Comparison of ENCODE assay signal across 19 cellular contexts in genomic region chr4:168882650-168883233, GRCh38.
DNase-seq lines count a peak whose midpoint lies in the region; ATAC-seq and TF ChIP-seq lines count a peak whose summit lies in the region.
"Had no signal": no experiment of that assay in that cellular context is flagged by ENCODE, and none has a peak within 500 bp of the region (broad histone marks: within the 10 kb centered on the region; RNA-seq: fewer than 3 reads in every experiment).

No MANE protein-coding gene starts in this region.

- H3K4me2 ChIP-seq in HCT116 (ENCODE audit: low read length): 0 out of 2 replicates have a peak overlapping the region, but pooled peaks have one; percentile 26
- H3K4me2 ChIP-seq: hepatocyte had no signal

- TF ChIP-seq CTCF in HCT116 (IDR thresholded peaks at IDR 0.05 in 2 of 3, conservative IDR thresholded peaks at IDR 0.05 in 1 of 3; ENCODE audit: borderline replicate concordance in 1 of 3, insufficient read depth in 1 of 3, low read depth in 2 of 3, low read length in 2 of 3) (no peak), fibroblast of pulmonary artery (IDR thresholded peaks at IDR 0.05; ENCODE audit: low read length, missing control alignments) (no peak), gastrocnemius medialis (IDR thresholded peaks at IDR 0.05 in 4 of 5, conservative IDR thresholded peaks at IDR 0.05 in 1 of 5) (no peak), GM10248 (IDR thresholded peaks at IDR 0.05; ENCODE audit: control extremely low read depth, extremely low read depth, low read depth, missing control alignments) (no peak)

- intact Hi-C loops in HCT116 (cut with micrococcal nuclease): no loop called here
- intact Hi-C loops in gastrocnemius medialis (cut with DNase I; ENCODE audit: low total_unique reads): no loop called here

- no TSS peak for BruUV-seq in HCT116 (replicated peaks; lab: Mats Ljungman, UMichigan)

- H3K4me1 ChIP-seq in HCT116 (ENCODE audit: control insufficient read depth in 1 of 2, insufficient read depth in 2 of 2, low read length in 2 of 2): peaks cover 2 to 42% of the 10 kb centered on the region in 2 experiments; a peak in 2 of 4 replicates
- H3K4me1 ChIP-seq in gastrocnemius medialis: peaks cover 51 to 72% of the 10 kb centered on the region in 2 donors

- no peak overlapping the region for H3K9ac ChIP-seq in HCT116 (ENCODE audit: low read length)

- H3K27ac ChIP-seq in HCT116 (ENCODE audit: low read depth, low read length) (no peak overlapping the region), gastrocnemius medialis (peak overlapping the region; percentile 21 to 78 (median 68))
- H3K27ac ChIP-seq: hepatocyte had no signal

- RAD21 ChIA-PET in HCT116 (lab: Charles Lee; ENCODE audit: low non-redundant PET in 1 of 2, low total read pairs in 2 of 2, uncharacterized antibody in 2 of 2, unreplicated experiment in 2 of 2): no interaction called here

- TF ChIP-seq RAD21 in HCT116 (IDR thresholded peaks at IDR 0.05; ENCODE audit: low read depth): no peak

- H2AFZ ChIP-seq in HCT116 (ENCODE audit: low read depth, low read length, poor library complexity, severe bottlenecking): no peak overlapping the region
- H2AFZ ChIP-seq: hepatocyte had no signal

- CTCF ChIA-PET in HCT116 (lab: Charles Lee) (no interaction called here), GM10248 (lab: Yijun Ruan, JAX) (interaction anchor here (0.6 to 2.6 kb wide), 3 partner anchors 10 to 40 kb away, joined by 3 to 9 read pairs (median 3); no protein-coding TSS in a partner anchor)

- POLR2A ChIA-PET in HCT116 (lab: Charles Lee) (interaction anchor here (0.7 kb wide), 1 partner anchor 38 kb away, joined by 3 read pairs; no protein-coding TSS in a partner anchor), GM10248 (lab: Yijun Ruan, JAX) (interaction anchor here (0.7 kb wide), 1 partner anchor 1181 kb away, joined by 3 read pairs; no protein-coding TSS in a partner anchor)

- no peak overlapping the region for H3K4me3 ChIP-seq in HCT116 (replicated peaks in 1 of 2; ENCODE audit: low read depth in 1 of 2, low read length in 2 of 2)
- no peak overlapping the region for H3K4me3 ChIP-seq in fibroblast of pulmonary artery (replicated peaks; ENCODE audit: low read depth, low read length)
- H3K4me3 ChIP-seq in gastrocnemius medialis: no peak overlapping the region
- H3K4me3 ChIP-seq: hepatocyte, Peyer's patch, right lobe of liver had no signal

- in situ Hi-C loops in gastrocnemius medialis (cut with MboI; ENCODE audit: low sequenced_read_pairs in 4 of 4): no loop called here

- peaks cover 39% of the 10 kb centered on the region for H3K79me2 ChIP-seq in HCT116 (ENCODE audit: insufficient read depth, low read length)

- no peaks in the 10 kb centered on the region for H3K9me2 ChIP-seq in HCT116 (ENCODE audit: insufficient read depth)

- TF ChIP-seq POLR2A in HCT116 (IDR thresholded peaks at IDR 0.05; ENCODE audit: borderline replicate concordance, extremely low read depth, insufficient read depth, insufficient read length): no peak
- no peak for TF ChIP-seq POLR2A in gastrocnemius medialis (IDR thresholded peaks at IDR 0.05)

- H4K20me1 ChIP-seq in HCT116 (ENCODE audit: insufficient read depth): no peaks in the 10 kb centered on the region

- ATAC-seq in HCT116 (no peak), gastrocnemius medialis (no peak), HG02610 (IDR thresholded peaks at IDR 0.05; ENCODE audit: unreplicated experiment) (no peak)
- ATAC-seq: activated T-cell treated with anti-CD3 and anti-CD28 coated beads, Interleukin-2, amount 50 U/mL, for 72 hours; left ventricle myocardium superior had no signal

- H3K27me3 ChIP-seq in HCT116 (ENCODE audit: insufficient read depth, low read length): no peaks in the 10 kb centered on the region
- no peaks in the 10 kb centered on the region for H3K27me3 ChIP-seq in gastrocnemius medialis
- H3K27me3 ChIP-seq: hepatocyte, Peyer's patch, right lobe of liver had no signal

- H3K9me3 ChIP-seq in HCT116 (ENCODE audit: control insufficient read depth in 1 of 2, insufficient read depth in 1 of 2, low read depth in 1 of 2, low read length in 2 of 2) (no peaks in the 10 kb centered on the region), gastrocnemius medialis (no peaks in the 10 kb centered on the region)
- H3K9me3 ChIP-seq: Peyer's patch, right lobe of liver had no signal

- H3K36me3 ChIP-seq in HCT116 (ENCODE audit: control insufficient read depth in 1 of 2, insufficient read depth in 2 of 2, low read length in 2 of 2) (peaks cover 7 to 25% of the 10 kb centered on the region in 2 experiments), gastrocnemius medialis (peaks cover 0 to 6% of the 10 kb centered on the region in 2 donors)
- H3K36me3 ChIP-seq: right lobe of liver had no signal

- DNase-seq in HCT116 (ENCODE audit: low read depth, low spot score): no peak
- DNase-seq in amniotic epithelial cell (ENCODE audit: low read depth): peak; percentile 76
- peak; percentile 74 for DNase-seq in fibroblast of pulmonary artery (ENCODE audit: low read depth)
- peak in 1 of 2 donors; percentile 56 for DNase-seq in gastrocnemius medialis
- no peak for DNase-seq in activated CD4-positive, alpha-beta T cell treated with anti-CD3 and anti-CD28 coated beads, Interleukin-2, amount 50 U/mL, for 48 hours
- DNase-seq in GM10248 (ENCODE audit: extremely low spot score): no peak
- DNase-seq in anterior cingulate cortex (lab: John Stamatoyannopoulos, UW): no peak
- DNase-seq: activated CD4-positive, alpha-beta T cell treated with anti-CD3 and anti-CD28 coated beads, Interleukin-2, amount 10 ng/mL, durations not matched to agents 24 days and 14 days; activated T-cell treated with anti-CD3 and anti-CD28 coated beads, Interleukin-2, amount 50 U/mL, for 72 hours; CD4-positive, CD25-positive, alpha-beta regulatory T cell; left ventricle myocardium superior; NCI-H1436; NCI-H524; Peyer's patch; stimulated activated naive CD4-positive, alpha-beta T cell; T-helper 2 cell had no signal

TF ChIP-seq in HCT116, 20 proteins besides CTCF, POLR2A, EP300 and RAD21:
- TF ChIP-seq FOSL1 (IDR thresholded peaks at IDR 0.05; ENCODE audit: low read depth) (no peak), CEBPB (IDR thresholded peaks at IDR 0.05; ENCODE audit: low read depth) (peak; percentile 88)

Comparison
In these comparisons a context has a peak if more than half of its experiments do, and no peak if none do; other contexts are left out.
1. DNase-seq: peak in amniotic epithelial cell (single experiment) and fibroblast of pulmonary artery (single experiment); none in HCT116 (single experiment), activated CD4-positive, alpha-beta T cell treated with anti-CD3 and anti-CD28 coated beads, Interleukin-2, amount 50 U/mL, for 48 hours (0 of 2), GM10248 (single experiment) and anterior cingulate cortex (0 of 58).